In the genomic region with DNA sequence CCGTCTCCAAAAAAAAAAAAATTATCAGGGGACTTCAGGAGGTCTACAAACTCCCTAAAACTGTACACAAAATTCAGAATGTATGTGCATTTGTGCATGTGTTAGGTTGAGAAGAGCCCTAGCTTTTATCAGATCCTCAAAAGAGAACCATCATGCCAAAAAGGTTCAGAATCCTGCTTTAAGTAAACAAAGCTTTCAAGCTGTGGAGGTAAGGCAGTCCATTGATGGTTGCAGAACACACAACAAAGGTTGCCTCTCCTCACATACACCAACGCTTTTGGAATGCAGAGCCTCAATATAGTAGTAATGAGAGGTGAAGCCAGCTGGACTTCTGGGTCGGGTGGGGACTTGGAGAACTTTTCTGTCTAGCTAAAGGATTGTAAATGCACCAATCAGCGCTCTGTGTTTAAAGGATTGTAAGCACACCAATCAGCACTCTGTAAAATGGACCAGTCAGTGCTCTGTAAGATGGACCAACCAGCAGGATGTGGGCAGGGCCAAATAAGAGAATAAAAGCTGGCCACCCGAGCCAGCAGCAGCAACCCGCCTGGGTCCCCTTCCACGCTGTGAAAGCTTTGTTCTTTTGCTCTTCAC, we compare ENCODE assay signal across 17 cellular contexts. TPM values are rescaled to one million over a fixed set of nuclear protein-coding genes. Genes with fewer than 3 reads are reported as not detected.
DNase-seq lines count a peak whose midpoint lies in the region; ATAC-seq and TF ChIP-seq lines count a peak whose summit lies in the region.
"Had no signal": no experiment of that assay in that cellular context is flagged by ENCODE, and none has a peak within 500 bp of the region (broad histone marks: within the 10 kb centered on the region; RNA-seq: fewer than 3 reads in every experiment).

No MANE protein-coding gene starts in this region.

- no peak for TF ChIP-seq EP300 in suprapubic skin (IDR thresholded peaks at IDR 0.05)

- peaks cover 16% of the 10 kb centered on the region; the same call in 1 of the 2 replicates for H3F3A ChIP-seq in Loucy (ENCODE audit: low read depth)

- H3K4me3 Mint-ChIP-seq in immature natural killer cell, result peak overlapping the region; percentile 74 to 87 (median 80)
- H3K4me3 Mint-ChIP-seq: GM23338 had no signal

- TF ChIP-seq POLR2A in suprapubic skin (IDR thresholded peaks at IDR 0.05), result no peak

- H3K27ac Mint-ChIP-seq in immature natural killer cell, result peak overlapping the region; percentile 87 to 97 (median 94)
- H3K27ac Mint-ChIP-seq: GM23338 had no signal

- peak overlapping the region in 8 of 11 experiments; percentile 14 to 60 (median 32); a peak in 7 of 22 replicates for H3K9ac ChIP-seq in BLaER1 treated with 17β-estradiol and CSF1 and Interleukin-3, amounts not matched to agents 10 nM and 100 nM
- no peak overlapping the region for H3K9ac ChIP-seq in Loucy (ENCODE audit: low read depth, low read length, poor library complexity, severe bottlenecking)

- peaks cover 29 to 50% (median 40%) of the 10 kb centered on the region in 10 experiments for H3K4me1 ChIP-seq in BLaER1 treated with 17β-estradiol and CSF1 and Interleukin-3, amounts not matched to agents 10 nM and 100 nM
- H3K4me1 ChIP-seq in Loucy (ENCODE audit: insufficient read depth, low read length, poor library complexity, severe bottlenecking), result peaks cover 41% of the 10 kb centered on the region
- peaks cover 6% of the 10 kb centered on the region for H3K4me1 ChIP-seq in psoas muscle
- H3K4me1 ChIP-seq in suprapubic skin, result peaks cover 12% of the 10 kb centered on the region

- H3K4me1 Mint-ChIP-seq in immature natural killer cell, result peaks cover 48 to 75% of the 10 kb centered on the region in 2 donors

- no peak overlapping the region for H2AFZ ChIP-seq in Loucy (ENCODE audit: low read length)
- H2AFZ ChIP-seq: GM23338, hepatocyte had no signal

- no peak for DNase-seq in immature natural killer cell
- DNase-seq in psoas muscle, result no peak
- no peak for DNase-seq in suprapubic skin (ENCODE audit: low spot score in 2 of 2)
- DNase-seq in NCI-H446 (lab: John Stamatoyannopoulos, UW), result no peak
- DNase-seq in amygdala (lab: John Stamatoyannopoulos, UW), result no peak
- DNase-seq: anterior cingulate cortex, Karpas-422, left cardiac atrium, NCI-H187 treated with DMSO at 0.1 percent for 48 hours, NCI-H69, RPMI8226 had no signal

- peak overlapping the region; percentile 15 to 68 (median 54); a peak in 20 of 22 replicates for H3K27ac ChIP-seq in BLaER1 treated with 17β-estradiol and CSF1 and Interleukin-3, amounts not matched to agents 10 nM and 100 nM
- no peak overlapping the region for H3K27ac ChIP-seq in psoas muscle
- H3K27ac ChIP-seq in suprapubic skin, result no peak overlapping the region
- H3K27ac ChIP-seq: esophagus muscularis mucosa, hepatocyte had no signal

- H3K27me3 Mint-ChIP-seq in immature natural killer cell (ENCODE audit: low read depth in 3 of 3), result peaks cover 7 to 11% (median 7%) of the 10 kb centered on the region in 3 donors

- H3K36me3 Mint-ChIP-seq in immature natural killer cell, result no peaks in the 10 kb centered on the region

- intact Hi-C loops in psoas muscle (cut with DNase I), result no loop called here

- peaks cover 9 to 100% (median 96%) of the 10 kb centered on the region in 11 experiments; a peak in 21 of 22 replicates for H4K20me1 ChIP-seq in BLaER1 treated with 17β-estradiol and CSF1 and Interleukin-3, amounts not matched to agents 10 nM and 100 nM
- H4K20me1 ChIP-seq in Loucy (ENCODE audit: insufficient read depth, low read length, poor library complexity, severe bottlenecking), result peaks cover 51% of the 10 kb centered on the region

- H3K79me2 ChIP-seq in Loucy (ENCODE audit: insufficient read depth, low read length), result peaks cover 46% of the 10 kb centered on the region

- peak overlapping the region; percentile 61 to 91 (median 77) for H3K4me2 ChIP-seq in BLaER1 treated with 17β-estradiol and CSF1 and Interleukin-3, amounts not matched to agents 10 nM and 100 nM
- H3K4me2 ChIP-seq in Loucy (ENCODE audit: low read depth, low read length, poor library complexity, severe bottlenecking), result peak overlapping the region; percentile 62
- H3K4me2 ChIP-seq: GM23338, hepatocyte had no signal

- TF ChIP-seq CTCF in Loucy (conservative IDR thresholded peaks at IDR 0.05; ENCODE audit: low read length), result no peak
- TF ChIP-seq CTCF in psoas muscle (IDR thresholded peaks at IDR 0.05), result no peak
- TF ChIP-seq CTCF in suprapubic skin (IDR thresholded peaks at IDR 0.05), result no peak

- peak overlapping the region in 6 of 10 experiments; percentile 7 to 42 (median 14); a peak in 5 of 20 replicates for H3K4me3 ChIP-seq in BLaER1 treated with 17β-estradiol and CSF1 and Interleukin-3, amounts not matched to agents 10 nM and 100 nM
- H3K4me3 ChIP-seq in GM08714 (ENCODE audit: low read length), result peak overlapping the region; percentile 40; the same call in 1 of the 2 replicates
- peak overlapping the region; percentile 51 for H3K4me3 ChIP-seq in Loucy (ENCODE audit: low read length, poor library complexity, severe bottlenecking)
- no peak overlapping the region for H3K4me3 ChIP-seq in psoas muscle
- H3K4me3 ChIP-seq in suprapubic skin, result no peak overlapping the region
- H3K4me3 ChIP-seq: esophagus muscularis mucosa, GM23338, hepatocyte had no signal

- peaks cover 7 to 42% (median 27%) of the 10 kb centered on the region in 11 experiments; a peak in 19 of 22 replicates for H3K36me3 ChIP-seq in BLaER1 treated with 17β-estradiol and CSF1 and Interleukin-3, amounts not matched to agents 10 nM and 100 nM
- H3K36me3 ChIP-seq in Loucy (ENCODE audit: insufficient read depth, low read length) (peaks cover 2% of the 10 kb centered on the region; the same call in 1 of the 2 replicates), psoas muscle (ENCODE audit: insufficient read depth in 1 of 2, low read depth in 1 of 2) (peaks cover 0 to 8% of the 10 kb centered on the region in 2 donors), suprapubic skin (peaks cover 8% of the 10 kb centered on the region)

- H3K9me2 ChIP-seq in Loucy (replicated peaks; ENCODE audit: low read depth, low read length), result no peaks in the 10 kb centered on the region

- no peaks in the 10 kb centered on the region for H3K27me3 ChIP-seq in BLaER1 treated with 17β-estradiol and CSF1 and Interleukin-3, amounts not matched to agents 10 nM and 100 nM
- no peaks in the 10 kb centered on the region for H3K27me3 ChIP-seq in Loucy (ENCODE audit: insufficient read depth, low read length, poor library complexity, severe bottlenecking)
- no peaks in the 10 kb centered on the region for H3K27me3 ChIP-seq in psoas muscle (ENCODE audit: insufficient read depth in 3 of 3, low read length in 2 of 3)
- H3K27me3 ChIP-seq in suprapubic skin, result no peaks in the 10 kb centered on the region
- H3K27me3 ChIP-seq: esophagus muscularis mucosa, hepatocyte had no signal

- peaks cover 0 to 10% (median 0%) of the 10 kb centered on the region in 11 experiments; a peak in 4 of 22 replicates for H3K9me3 ChIP-seq in BLaER1 treated with 17β-estradiol and CSF1 and Interleukin-3, amounts not matched to agents 10 nM and 100 nM (replicated peaks in 1 of 11)
- H3K9me3 ChIP-seq in Loucy (ENCODE audit: insufficient read depth, low read depth, low read length) (no peaks in the 10 kb centered on the region), psoas muscle (no peaks in the 10 kb centered on the region), suprapubic skin (no peaks in the 10 kb centered on the region)
- H3K9me3 ChIP-seq: esophagus muscularis mucosa had no signal

- no peak for ATAC-seq in psoas muscle
- ATAC-seq: GM23338, left cardiac atrium had no signal

- WGBS in psoas muscle, 3 donors, result 79 to 86% (median 81%) methylated on average over 7 of the region's 7 CpGs
- WGBS in suprapubic skin, result 91% methylated on average over 7 of the region's 7 CpGs

- H3K9me3 Mint-ChIP-seq in immature natural killer cell, result no peaks in the 10 kb centered on the region
- H3K9me3 Mint-ChIP-seq: GM23338 had no signal

RNA-seq across cellular contexts. Expression of gene RNF38, which starts 57.9 kb away (rescaled TPM):
- 10 to 100 TPM in 2 of 3 donors, 1 to 10 TPM in 1; 8.3 to 24.1 (median 15.3) TPM for polyA plus RNA-seq in immature natural killer cell
- 10 to 100 TPM; 16.1 to 36.9 (median 21.9) TPM for total RNA-seq in psoas muscle
- polyA plus RNA-seq in psoas muscle, result 10 to 100 TPM in 1 of 3 donors, 1 to 10 TPM in 2; 7.6 to 18.7 (median 9.9) TPM
- total RNA-seq in suprapubic skin, result 10 to 100 TPM; 20.6 to 43.9 (median 28.1) TPM

Comparison
In these comparisons a context has a peak if more than half of its experiments do, and no peak if none do; other contexts are left out.
1. H3K27ac ChIP-seq: peak in BLaER1 treated with 17β-estradiol and CSF1 and Interleukin-3, amounts not matched to agents 10 nM and 100 nM (11 of 11); none in psoas muscle (single experiment) and suprapubic skin (single experiment).
2. H3K4me3 ChIP-seq: peak in BLaER1 treated with 17β-estradiol and CSF1 and Interleukin-3, amounts not matched to agents 10 nM and 100 nM (6 of 10), GM08714 (single experiment) and Loucy (single experiment); none in psoas muscle (single experiment) and suprapubic skin (single experiment).